In the genomic region with DNA sequence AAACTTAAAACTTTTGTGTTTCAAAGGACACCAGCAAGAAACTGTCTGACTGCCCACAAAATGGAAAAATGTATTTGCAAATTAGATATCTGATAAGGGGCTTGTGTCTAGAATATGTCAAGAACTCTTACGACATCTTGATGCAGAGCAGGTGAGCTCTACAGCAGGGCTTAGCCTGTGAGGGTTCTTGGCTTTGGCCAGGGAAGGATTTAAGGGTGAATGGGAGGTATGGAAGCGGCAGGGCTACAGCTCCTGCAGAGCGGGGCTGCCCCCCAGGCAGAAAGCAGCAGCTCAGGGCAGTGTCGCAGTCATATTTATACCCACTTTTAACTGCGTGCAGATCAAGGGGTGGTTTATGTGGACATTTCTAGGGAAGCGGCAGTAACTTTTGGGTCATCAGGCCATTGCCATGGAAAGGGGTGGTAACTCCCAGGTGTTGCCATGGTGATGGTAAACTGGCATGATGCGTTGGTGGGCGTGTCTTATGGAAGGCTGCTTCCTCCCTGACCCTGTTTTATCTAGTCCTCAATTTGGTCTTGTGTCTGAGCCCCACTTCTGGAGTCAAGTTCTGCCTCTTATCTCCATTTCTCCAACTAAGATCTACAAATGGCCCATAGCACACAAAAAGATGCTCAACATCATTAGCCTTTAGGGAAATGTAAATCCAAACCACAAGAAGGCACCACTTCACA, we compare ENCODE assay signal across 1 cellular context.
TF ChIP-seq lines count a peak whose summit lies in the region.

No MANE protein-coding gene starts in this region.

TF ChIP-seq in WTC11, 78 proteins besides CTCF, POLR2A, EP300 and RAD21 (continued from another document):
- no peak for TF ChIP-seq ELF4 (CRISPR knock-in tag; IDR thresholded peaks at IDR 0.05; ENCODE audit: low read depth)
- no peak for TF ChIP-seq CREM (CRISPR knock-in tag; IDR thresholded peaks at IDR 0.05)
- TF ChIP-seq ZNF423 (CRISPR knock-in tag; IDR thresholded peaks at IDR 0.05) = no peak
- TF ChIP-seq, protein P1, sequence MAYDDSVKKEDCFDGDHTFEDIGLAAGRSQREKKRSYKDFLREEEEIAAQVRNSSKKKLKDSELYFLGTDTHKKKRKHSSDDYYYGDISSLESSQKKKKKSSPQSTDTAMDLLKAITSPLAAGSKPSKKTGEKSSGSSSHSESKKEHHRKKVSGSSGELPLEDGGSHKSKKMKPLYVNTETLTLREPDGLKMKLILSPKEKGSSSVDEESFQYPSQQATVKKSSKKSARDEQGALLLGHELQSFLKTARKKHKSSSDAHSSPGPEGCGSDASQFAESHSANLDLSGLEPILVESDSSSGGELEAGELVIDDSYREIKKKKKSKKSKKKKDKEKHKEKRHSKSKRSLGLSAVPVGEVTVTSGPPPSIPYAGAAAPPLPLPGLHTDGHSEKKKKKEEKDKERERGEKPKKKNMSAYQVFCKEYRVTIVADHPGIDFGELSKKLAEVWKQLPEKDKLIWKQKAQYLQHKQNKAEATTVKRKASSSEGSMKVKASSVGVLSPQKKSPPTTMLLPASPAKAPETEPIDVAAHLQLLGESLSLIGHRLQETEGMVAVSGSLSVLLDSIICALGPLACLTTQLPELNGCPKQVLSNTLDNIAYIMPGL (CRISPR knock-in tag; IDR thresholded peaks at IDR 0.05) = no peak
- TF ChIP-seq SMAD3 (CRISPR knock-in tag; IDR thresholded peaks at IDR 0.05; ENCODE audit: borderline replicate concordance) = no peak
- TF ChIP-seq ZNF317 (CRISPR knock-in tag; IDR thresholded peaks at IDR 0.05; ENCODE audit: borderline replicate concordance, low read depth) = no peak
- TF ChIP-seq TEAD1 (CRISPR knock-in tag; IDR thresholded peaks at IDR 0.05) = no peak
- TF ChIP-seq SP1 (CRISPR knock-in tag; conservative IDR thresholded peaks at IDR 0.05) = no peak
- TF ChIP-seq E2F4 (CRISPR knock-in tag; IDR thresholded peaks at IDR 0.05; ENCODE audit: borderline replicate concordance, low read depth) = no peak
- no peak for TF ChIP-seq FOXJ3 (CRISPR knock-in tag; IDR thresholded peaks at IDR 0.05; ENCODE audit: borderline replicate concordance)
- no peak for TF ChIP-seq IRF2 (CRISPR knock-in tag; IDR thresholded peaks at IDR 0.05; ENCODE audit: borderline replicate concordance, low read depth)
- no peak for TF ChIP-seq KAT7 (CRISPR knock-in tag; IDR thresholded peaks at IDR 0.05; ENCODE audit: borderline replicate concordance)
- TF ChIP-seq JUN (CRISPR knock-in tag; IDR thresholded peaks at IDR 0.05) = no peak
TF ChIP-seq in WTC11: peak in this region for 0.
